ENCODE assay signal across 17 cellular contexts in genomic region chr3:132615911-132616310, GRCh38.
"Had no signal": no experiment of that assay in that cellular context is flagged by ENCODE, and none has a peak within 500 bp of the region (broad histone marks: within the 10 kb centered on the region; RNA-seq: fewer than 3 reads in every experiment).

No MANE protein-coding gene starts in this region.

- H3K27ac ChIP-seq: colonic mucosa, gastroesophageal sphincter, pancreas, suprapubic skin, thyroid gland had no signal

- DNase-seq: colonic mucosa; dermis blood vessel endothelial cell; glutamatergic neuron; islet precursor cell; mucosa of descending colon; natural killer cell; pancreas; right cardiac atrium; stimulated activated CD4-positive, alpha-beta T cell treated with anti-CD3 and anti-CD28 coated beads, Interleukin-4, amount 100 ng/mL, for 1 hour; stimulated activated CD8-positive, alpha-beta memory T cell treated with anti-CD3 and anti-CD28 coated beads, Interleukin-4, amount 100 ng/mL, for 48 hours; stimulated activated naive CD8-positive, alpha-beta T cell treated with anti-CD3 and anti-CD28 coated beads, Interleukin-15, Interleukin-2, amounts not matched to agents 100 U/mL and 50 U/mL, for 24 hours; thyroid gland had no signal

- H3K4me1 ChIP-seq: colonic mucosa, gastroesophageal sphincter, suprapubic skin, thyroid gland had no signal

- H3K4me3 ChIP-seq: colonic mucosa, gastroesophageal sphincter, mucosa of descending colon, pancreas, smooth muscle cell, suprapubic skin, thyroid gland had no signal

- H3K27me3 ChIP-seq: colonic mucosa, gastroesophageal sphincter, pancreas, suprapubic skin, thyroid gland had no signal

- H3K9me3 ChIP-seq: colonic mucosa, gastroesophageal sphincter, mucosa of descending colon, pancreas, suprapubic skin, thyroid gland had no signal

- FAIRE-seq: pancreas, urothelium cell line had no signal

- H3K36me3 ChIP-seq: colonic mucosa, pancreas, thyroid gland had no signal

- H3K4me2 ChIP-seq: smooth muscle cell had no signal

- ATAC-seq: gastroesophageal sphincter; mucosa of descending colon; natural killer cell; pancreas; right cardiac atrium; stimulated activated effector memory CD8-positive, alpha-beta T cell treated with anti-CD3 and anti-CD28 coated beads, Interleukin-12 subunit alpha, Interleukin-12 subunit beta, amount 100 ng/mL, for 72 hours; stimulated activated naive CD8-positive, alpha-beta T cell treated with anti-CD3 and anti-CD28 coated beads, Interleukin-15, Interleukin-2, amounts not matched to agents 100 U/mL and 50 U/mL, for 24 hours had no signal
